In the genomic region with DNA sequence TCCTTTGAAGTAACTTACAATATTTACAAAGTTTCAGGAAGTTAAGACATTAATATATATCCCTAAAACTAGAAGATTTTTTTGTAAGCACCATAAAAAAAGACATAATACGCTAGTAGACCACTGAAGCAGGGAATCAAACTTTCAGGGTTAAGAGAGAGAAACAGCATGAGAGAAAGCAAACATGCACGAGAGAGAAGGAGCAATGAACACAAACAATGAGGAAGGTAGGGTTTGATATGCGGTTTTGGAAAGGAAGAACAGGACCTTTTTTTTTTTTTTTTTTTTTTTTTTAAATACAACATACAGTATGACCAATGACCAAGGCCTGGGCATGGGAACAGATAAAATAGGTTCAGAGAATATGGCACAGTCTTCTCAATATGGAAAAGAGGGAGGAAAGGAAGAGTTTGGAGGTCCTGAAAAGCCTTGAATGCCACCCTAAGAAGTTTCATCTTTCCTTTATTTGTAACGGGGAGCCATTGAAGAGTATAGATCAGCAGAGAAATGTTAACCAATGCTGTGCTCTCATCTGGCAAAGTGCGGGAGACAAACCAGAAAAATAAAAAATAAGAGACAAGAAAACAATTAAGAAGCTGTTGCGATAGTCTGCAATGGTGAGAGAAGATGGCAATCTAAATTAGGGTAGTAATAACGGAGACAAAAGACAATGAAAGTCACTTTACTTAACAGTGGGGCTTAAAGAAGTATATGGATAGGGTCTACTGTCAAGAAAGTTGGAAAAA, we compare ENCODE assay signal across 13 cellular contexts.
DNase-seq lines count a peak whose midpoint lies in the region; ATAC-seq and TF ChIP-seq lines count a peak whose summit lies in the region.
"Had no signal": no experiment of that assay in that cellular context is flagged by ENCODE, and none has a peak within 500 bp of the region (broad histone marks: within the 10 kb centered on the region; RNA-seq: fewer than 3 reads in every experiment).

No MANE protein-coding gene starts in this region.

- H3K36me3 Mint-ChIP-seq in Caco-2 (ENCODE audit: insufficient read depth, unreplicated experiment): peaks cover 17% of the 10 kb centered on the region
- H3K36me3 Mint-ChIP-seq in activated CD4-positive, alpha-beta memory T cell treated with anti-CD3 and anti-CD28 coated beads for 36 hours: peaks cover 12% of the 10 kb centered on the region
- H3K36me3 Mint-ChIP-seq in memory B cell: peaks cover 16% of the 10 kb centered on the region

- H3K27me3 ChIP-seq in Caco-2 (replicated peaks; ENCODE audit: control insufficient read depth, insufficient read depth, low read length): no peaks in the 10 kb centered on the region
- H3K27me3 ChIP-seq in ovary: no peaks in the 10 kb centered on the region
- no peaks in the 10 kb centered on the region for H3K27me3 ChIP-seq in stomach

- H3K4me1 Mint-ChIP-seq in Caco-2 (ENCODE audit: low read depth, unreplicated experiment): peaks cover 38% of the 10 kb centered on the region
- peaks cover 33% of the 10 kb centered on the region for H3K4me1 Mint-ChIP-seq in activated CD4-positive, alpha-beta memory T cell treated with anti-CD3 and anti-CD28 coated beads for 36 hours (ENCODE audit: low read depth)
- peaks cover 26% of the 10 kb centered on the region for H3K4me1 Mint-ChIP-seq in memory B cell

- TF ChIP-seq POLR2A in ovary (IDR thresholded peaks at IDR 0.05) (no peak), stomach (IDR thresholded peaks at IDR 0.05) (no peak)

- H3K9me3 ChIP-seq in Caco-2 (peaks cover 15% of the 10 kb centered on the region), ovary (no peaks in the 10 kb centered on the region), stomach (peaks cover 0 to 3% (median 0%) of the 10 kb centered on the region in 4 donors)
- H3K9me3 ChIP-seq: SK-N-SH had no signal

- TF ChIP-seq CTCF in Caco-2 (IDR thresholded peaks at IDR 0.05; ENCODE audit: insufficient read depth in 1 of 2, low read depth in 1 of 2, low read length in 1 of 2, severe bottlenecking in 1 of 2, unreplicated experiment in 1 of 2) (no peak), ovary (IDR thresholded peaks at IDR 0.05) (no peak), stomach (IDR thresholded peaks at IDR 0.05) (no peak)

- CTCF ChIA-PET in Caco-2 (lab: Charles Lee): no interaction called here
- CTCF ChIA-PET in activated CD4-positive, alpha-beta memory T cell treated with anti-CD3 and anti-CD28 coated beads for 36 hours (lab: Charles Lee): interaction anchor here (0.6 kb wide), 1 partner anchor 271 kb away, joined by 3 read pairs; no protein-coding TSS in a partner anchor

- intact Hi-C loops in Caco-2 (cut with micrococcal nuclease; ENCODE audit: unreplicated experiment) (loop anchor here (2.0 kb wide), 1 partner anchor 91 kb away; no protein-coding TSS in a partner anchor), ovary (cut with DNase I) (no loop called here), stomach (cut with DNase I; ENCODE audit: low total_unique reads) (no loop called here)
- intact Hi-C loops in activated CD4-positive, alpha-beta memory T cell treated with anti-CD3 and anti-CD28 coated beads for 36 hours (cut with micrococcal nuclease): loop anchor here (5.0 kb wide), 2 partner anchors 87 to 128 kb away; partner anchors contain the start of gene GAB2

- no peak overlapping the region for H3K4me3 Mint-ChIP-seq in Caco-2 (ENCODE audit: unreplicated experiment)
- no peak overlapping the region for H3K4me3 Mint-ChIP-seq in activated CD4-positive, alpha-beta memory T cell treated with anti-CD3 and anti-CD28 coated beads for 36 hours
- no peak overlapping the region for H3K4me3 Mint-ChIP-seq in memory B cell
- H3K4me3 Mint-ChIP-seq: mesothelial cell of epicardium had no signal

- H3K4me3 ChIP-seq in Caco-2 (ENCODE audit: low read depth, low read length) (no peak overlapping the region), ovary (no peak overlapping the region), stomach (no peak overlapping the region)

- H3K27ac Mint-ChIP-seq in Caco-2 (ENCODE audit: unreplicated experiment): peak overlapping the region; percentile 51
- H3K27ac Mint-ChIP-seq in activated CD4-positive, alpha-beta memory T cell treated with anti-CD3 and anti-CD28 coated beads for 36 hours: peak overlapping the region; percentile 47
- H3K27ac Mint-ChIP-seq in memory B cell: peak overlapping the region; percentile 26
- H3K27ac Mint-ChIP-seq: mesothelial cell of epicardium had no signal

- H3K27ac ChIP-seq in ovary (no peak overlapping the region), stomach (peak overlapping the region in 2 of 5 donors; percentile 65 to 72)

- no TSS peak for BruUV-seq in Caco-2 (replicated peaks; lab: Mats Ljungman, UMichigan)

- peaks cover 36% of the 10 kb centered on the region for H3K9me3 Mint-ChIP-seq in Caco-2 (ENCODE audit: unreplicated experiment)
- peaks cover 7% of the 10 kb centered on the region for H3K9me3 Mint-ChIP-seq in activated CD4-positive, alpha-beta memory T cell treated with anti-CD3 and anti-CD28 coated beads for 36 hours
- peaks cover 5% of the 10 kb centered on the region for H3K9me3 Mint-ChIP-seq in memory B cell

- H3K27me3 Mint-ChIP-seq in Caco-2 (ENCODE audit: insufficient read depth, unreplicated experiment) (no peaks in the 10 kb centered on the region), memory B cell (no peaks in the 10 kb centered on the region)
- H3K27me3 Mint-ChIP-seq in activated CD4-positive, alpha-beta memory T cell treated with anti-CD3 and anti-CD28 coated beads for 36 hours: no peaks in the 10 kb centered on the region

- no peak for ATAC-seq in memory B cell (ENCODE audit: low read depth)

- WGBS in ovary, 3 donors: 76 to 91% (median 84%) methylated on average over 7 of the region's 7 CpGs
- 64 to 74% (median 67%) methylated on average over 7 of the region's 7 CpGs for WGBS in stomach, 5 donors

- POLR2A ChIA-PET in Caco-2 (lab: Charles Lee): no interaction called here
- POLR2A ChIA-PET in activated CD4-positive, alpha-beta memory T cell treated with anti-CD3 and anti-CD28 coated beads for 36 hours (lab: Charles Lee): no interaction called here

- H3K36me3 ChIP-seq in Caco-2 (ENCODE audit: control insufficient read depth, insufficient read depth, low read length) (no peaks in the 10 kb centered on the region), ovary (no peaks in the 10 kb centered on the region), stomach (no peaks in the 10 kb centered on the region)

- TF ChIP-seq EP300 in ovary (IDR thresholded peaks at IDR 0.05) (no peak), stomach (IDR thresholded peaks at IDR 0.05) (no peak)

- H3K4me1 ChIP-seq in Caco-2: peaks cover 25% of the 10 kb centered on the region
- H3K4me1 ChIP-seq in ovary (ENCODE audit: insufficient read depth): peaks cover 3% of the 10 kb centered on the region
- peaks cover 10 to 30% (median 22%) of the 10 kb centered on the region in 4 donors for H3K4me1 ChIP-seq in stomach

- DNase-seq in Caco-2: no peak
- peak; percentile 81 for DNase-seq in MV-4-11 (lab: John Stamatoyannopoulos, UW)
- DNase-seq in activated CD4-positive, alpha-beta memory T cell treated with anti-CD3 and anti-CD28 coated beads for 36 hours: no peak
- DNase-seq in memory B cell (ENCODE audit: low spot score in 2 of 2): no peak
- DNase-seq in ovary: no peak
- DNase-seq in GDM1 (lab: John Stamatoyannopoulos, UW): no peak
- DNase-seq in HPDE6-E6E7 (ENCODE audit: extremely low spot score): no peak
- no peak for DNase-seq in stomach
- DNase-seq: aorta; NCI-H1092 treated with DMSO at 0.1 percent for 48 hours; SK-N-SH; stimulated activated naive CD4-positive, alpha-beta T cell had no signal

Comparison
In these comparisons a context has a peak if more than half of its experiments do, and no peak if none do; other contexts are left out.
1. intact Hi-C loops: an anchor here in Caco-2 (2.0 kb wide) and activated CD4-positive, alpha-beta memory T cell treated with anti-CD3 and anti-CD28 coated beads for 36 hours (5.0 kb wide); none called in ovary and stomach.